8 cellular contexts compared by ENCODE assay signal in the genomic region with DNA sequence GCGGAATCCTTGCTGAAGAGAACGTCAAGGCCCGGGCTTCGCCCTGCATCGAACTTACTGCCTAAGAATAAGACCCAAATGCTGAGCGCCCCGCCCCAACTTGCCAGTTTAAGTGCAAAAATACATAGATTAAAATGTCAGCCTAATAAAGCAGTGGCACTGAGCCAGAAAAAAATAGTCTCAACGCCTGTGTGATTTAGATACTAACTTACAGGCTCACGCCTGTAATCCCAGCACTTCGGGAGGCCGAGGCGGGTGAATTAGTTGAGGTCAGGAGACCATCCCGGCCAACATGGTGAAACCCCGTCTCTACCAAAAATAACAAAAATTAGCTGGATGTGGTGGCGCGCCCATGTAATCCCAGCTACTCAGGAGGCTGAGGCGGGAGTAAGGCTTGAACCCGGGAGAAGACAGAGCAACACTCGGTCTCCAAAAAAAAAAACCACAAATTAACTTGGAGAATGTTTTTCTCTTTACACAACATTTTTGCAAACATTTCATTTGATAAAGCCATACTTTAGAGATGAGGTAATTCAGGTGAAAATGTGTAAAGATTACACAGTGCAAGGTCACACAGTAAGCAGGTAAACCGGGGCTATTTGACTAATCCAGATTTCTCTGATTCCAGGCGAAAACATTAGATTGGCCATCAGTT. TPM values are rescaled to one million over a fixed set of nuclear protein-coding genes. Genes with fewer than 3 reads are reported as not detected.
DNase-seq lines count a peak whose midpoint lies in the region; ATAC-seq and TF ChIP-seq lines count a peak whose summit lies in the region.

No MANE protein-coding gene starts in this region.

- H3K4me2 ChIP-seq in HCT116 (ENCODE audit: low read length): peak overlapping the region; percentile 88
- peak overlapping the region; percentile 88 for H3K4me2 ChIP-seq in skeletal muscle satellite cell (ENCODE audit: low read length)

- TF ChIP-seq CTCF in HCT116 (IDR thresholded peaks at IDR 0.05 in 2 of 3, conservative IDR thresholded peaks at IDR 0.05 in 1 of 3; ENCODE audit: borderline replicate concordance in 1 of 3, insufficient read depth in 1 of 3, low read depth in 2 of 3, low read length in 2 of 3) (no peak), right atrium auricular region (IDR thresholded peaks at IDR 0.05) (no peak)

- TSS peak; percentile 97 for BruUV-seq in HCT116 (replicated peaks; lab: Mats Ljungman, UMichigan)

- peak overlapping the region; percentile 91 for H3K27ac ChIP-seq in HCT116 (ENCODE audit: low read depth, low read length)
- H3K27ac ChIP-seq in right atrium auricular region: peak overlapping the region; percentile 92 to 97

- no peaks in the 10 kb centered on the region for H3K9me3 Mint-ChIP-seq in activated T-helper 2 cell treated with anti-CD3 and anti-CD28 coated beads, Interferon-gamma antibody, Interleukin-2, Interleukin-4, amounts not matched to agents 10 μg/mL and 5 μg/mL and 100 μg/mL, durations not matched to agents 14 hours and 24 hours and 36 hours

- intact Hi-C loops in HCT116 (cut with micrococcal nuclease): loop anchor here (5.0 to 10.0 kb wide), 2 partner anchors 271 to 353 kb away; partner anchors contain the start of gene PDCD6IP
- intact Hi-C loops in activated T-helper 2 cell treated with anti-CD3 and anti-CD28 coated beads, Interferon-gamma antibody, Interleukin-2, Interleukin-4, amounts not matched to agents 10 μg/mL and 5 μg/mL and 100 μg/mL, durations not matched to agents 14 hours and 24 hours and 36 hours (cut with micrococcal nuclease): loop anchor here (2.0 to 10.0 kb wide), 4 partner anchors 49 to 867 kb away; partner anchors contain the start of genes CCR4 and DYNC1LI1

- peak overlapping the region; percentile 85 for H3K9ac ChIP-seq in HCT116 (ENCODE audit: low read length)
- peak overlapping the region; percentile 88 for H3K9ac ChIP-seq in skeletal muscle satellite cell (ENCODE audit: low read depth, low read length)

- no peaks in the 10 kb centered on the region for H3K9me3 ChIP-seq in HCT116 (ENCODE audit: control insufficient read depth in 1 of 2, insufficient read depth in 1 of 2, low read depth in 1 of 2, low read length in 2 of 2)
- no peaks in the 10 kb centered on the region for H3K9me3 ChIP-seq in right atrium auricular region
- H3K9me3 ChIP-seq in skeletal muscle satellite cell (replicated peaks; ENCODE audit: low read length): no peaks in the 10 kb centered on the region

- peaks cover 15% of the 10 kb centered on the region for H3K36me3 Mint-ChIP-seq in activated T-helper 2 cell treated with anti-CD3 and anti-CD28 coated beads, Interferon-gamma antibody, Interleukin-2, Interleukin-4, amounts not matched to agents 10 μg/mL and 5 μg/mL and 100 μg/mL, durations not matched to agents 14 hours and 24 hours and 36 hours (ENCODE audit: low read depth)

- H3K4me1 Mint-ChIP-seq in activated T-helper 2 cell treated with anti-CD3 and anti-CD28 coated beads, Interferon-gamma antibody, Interleukin-2, Interleukin-4, amounts not matched to agents 10 μg/mL and 5 μg/mL and 100 μg/mL, durations not matched to agents 14 hours and 24 hours and 36 hours (ENCODE audit: low read depth): peaks cover 33% of the 10 kb centered on the region

- H3K36me3 ChIP-seq in HCT116 (ENCODE audit: control insufficient read depth in 1 of 2, insufficient read depth in 2 of 2, low read length in 2 of 2): no peaks in the 10 kb centered on the region
- no peaks in the 10 kb centered on the region for H3K36me3 ChIP-seq in right atrium auricular region
- no peaks in the 10 kb centered on the region for H3K36me3 ChIP-seq in skeletal muscle satellite cell (ENCODE audit: insufficient read depth, low read length)

- peaks cover 10% of the 10 kb centered on the region; the same call in 1 of the 2 replicates for H4K20me1 ChIP-seq in HCT116 (ENCODE audit: insufficient read depth)

- no peak for ATAC-seq in HCT116

- CTCF ChIA-PET in HCT116 (lab: Charles Lee): interaction anchor here (0.9 kb wide), 1 partner anchor 346 kb away, joined by 6 read pairs; no protein-coding TSS in a partner anchor

- H3K27me3 ChIP-seq in HCT116 (ENCODE audit: insufficient read depth, low read length): no peaks in the 10 kb centered on the region
- H3K27me3 ChIP-seq in right atrium auricular region: no peaks in the 10 kb centered on the region
- no peaks in the 10 kb centered on the region for H3K27me3 ChIP-seq in skeletal muscle satellite cell (ENCODE audit: control insufficient read depth, insufficient read depth, low read length)

- no peaks in the 10 kb centered on the region for H3K9me2 ChIP-seq in HCT116 (ENCODE audit: insufficient read depth)

- no peak for DNase-seq in HCT116 (ENCODE audit: low read depth, low spot score)
- DNase-seq in activated T-helper 2 cell treated with anti-CD3 and anti-CD28 coated beads, Interferon-gamma antibody, Interleukin-2, Interleukin-4, amounts not matched to agents 10 μg/mL and 5 μg/mL and 100 μg/mL, durations not matched to agents 14 hours and 24 hours and 36 hours (ENCODE audit: low spot score): no peak
- peak; percentile 78 for DNase-seq in right atrium auricular region (ENCODE audit: low spot score)
- no peak for DNase-seq in inferior parietal cortex (ENCODE audit: extremely low spot score)
- DNase-seq in epidermal melanocyte (ENCODE audit: insufficient read length, low spot score): no peak
- no peak for DNase-seq in NCI-H187 (lab: John Stamatoyannopoulos, UW)
- no peak for DNase-seq in stimulated activated CD4-positive, alpha-beta T cell treated with anti-CD3 and anti-CD28 coated beads, Interleukin-4, amount 100 ng/mL, for 24 hours

- peaks cover 21 to 28% of the 10 kb centered on the region in 2 experiments for H3K4me1 ChIP-seq in HCT116 (ENCODE audit: control insufficient read depth in 1 of 2, insufficient read depth in 2 of 2, low read length in 2 of 2)
- H3K4me1 ChIP-seq in right atrium auricular region: peaks cover 0 to 32% of the 10 kb centered on the region in 2 donors
- peaks cover 22% of the 10 kb centered on the region for H3K4me1 ChIP-seq in skeletal muscle satellite cell (ENCODE audit: control insufficient read depth, insufficient read depth, low read length)

- peak overlapping the region; percentile 100 for H3K4me3 Mint-ChIP-seq in activated T-helper 2 cell treated with anti-CD3 and anti-CD28 coated beads, Interferon-gamma antibody, Interleukin-2, Interleukin-4, amounts not matched to agents 10 μg/mL and 5 μg/mL and 100 μg/mL, durations not matched to agents 14 hours and 24 hours and 36 hours (ENCODE audit: low read depth)

- no peaks in the 10 kb centered on the region for H3K27me3 Mint-ChIP-seq in activated T-helper 2 cell treated with anti-CD3 and anti-CD28 coated beads, Interferon-gamma antibody, Interleukin-2, Interleukin-4, amounts not matched to agents 10 μg/mL and 5 μg/mL and 100 μg/mL, durations not matched to agents 14 hours and 24 hours and 36 hours (ENCODE audit: low read depth)

- peak overlapping the region; percentile 100 for H3K27ac Mint-ChIP-seq in activated T-helper 2 cell treated with anti-CD3 and anti-CD28 coated beads, Interferon-gamma antibody, Interleukin-2, Interleukin-4, amounts not matched to agents 10 μg/mL and 5 μg/mL and 100 μg/mL, durations not matched to agents 14 hours and 24 hours and 36 hours

- POLR2A ChIA-PET in HCT116 (lab: Charles Lee): interaction anchor here (0.8 to 1.6 kb wide), 8 partner anchors 12 to 357 kb away, joined by 3 to 9 read pairs (median 4); partner anchors contain the start of gene PDCD6IP

- TF ChIP-seq POLR2A in HCT116 (IDR thresholded peaks at IDR 0.05; ENCODE audit: borderline replicate concordance, extremely low read depth, insufficient read depth, insufficient read length): no peak

- RAD21 ChIA-PET in HCT116 (lab: Charles Lee; ENCODE audit: low non-redundant PET in 1 of 2, low total read pairs in 2 of 2, uncharacterized antibody in 2 of 2, unreplicated experiment in 2 of 2): no interaction called here

- H3K79me2 ChIP-seq in HCT116 (ENCODE audit: insufficient read depth, low read length): peaks cover 33% of the 10 kb centered on the region

- peak overlapping the region; percentile 78 to 91 for H3K4me3 ChIP-seq in HCT116 (replicated peaks in 1 of 2; ENCODE audit: low read depth in 1 of 2, low read length in 2 of 2)
- H3K4me3 ChIP-seq in right atrium auricular region: peak overlapping the region; percentile 60 to 92
- H3K4me3 ChIP-seq in skeletal muscle satellite cell (ENCODE audit: low read length): peak overlapping the region; percentile 73

- TF ChIP-seq RAD21 in HCT116 (IDR thresholded peaks at IDR 0.05; ENCODE audit: low read depth): no peak

- H2AFZ ChIP-seq in HCT116 (ENCODE audit: low read depth, low read length, poor library complexity, severe bottlenecking): peak overlapping the region; percentile 73

TF ChIP-seq in HCT116, 20 proteins besides CTCF, POLR2A, EP300 and RAD21 (continues in another document):
- TF ChIP-seq, protein P1, sequence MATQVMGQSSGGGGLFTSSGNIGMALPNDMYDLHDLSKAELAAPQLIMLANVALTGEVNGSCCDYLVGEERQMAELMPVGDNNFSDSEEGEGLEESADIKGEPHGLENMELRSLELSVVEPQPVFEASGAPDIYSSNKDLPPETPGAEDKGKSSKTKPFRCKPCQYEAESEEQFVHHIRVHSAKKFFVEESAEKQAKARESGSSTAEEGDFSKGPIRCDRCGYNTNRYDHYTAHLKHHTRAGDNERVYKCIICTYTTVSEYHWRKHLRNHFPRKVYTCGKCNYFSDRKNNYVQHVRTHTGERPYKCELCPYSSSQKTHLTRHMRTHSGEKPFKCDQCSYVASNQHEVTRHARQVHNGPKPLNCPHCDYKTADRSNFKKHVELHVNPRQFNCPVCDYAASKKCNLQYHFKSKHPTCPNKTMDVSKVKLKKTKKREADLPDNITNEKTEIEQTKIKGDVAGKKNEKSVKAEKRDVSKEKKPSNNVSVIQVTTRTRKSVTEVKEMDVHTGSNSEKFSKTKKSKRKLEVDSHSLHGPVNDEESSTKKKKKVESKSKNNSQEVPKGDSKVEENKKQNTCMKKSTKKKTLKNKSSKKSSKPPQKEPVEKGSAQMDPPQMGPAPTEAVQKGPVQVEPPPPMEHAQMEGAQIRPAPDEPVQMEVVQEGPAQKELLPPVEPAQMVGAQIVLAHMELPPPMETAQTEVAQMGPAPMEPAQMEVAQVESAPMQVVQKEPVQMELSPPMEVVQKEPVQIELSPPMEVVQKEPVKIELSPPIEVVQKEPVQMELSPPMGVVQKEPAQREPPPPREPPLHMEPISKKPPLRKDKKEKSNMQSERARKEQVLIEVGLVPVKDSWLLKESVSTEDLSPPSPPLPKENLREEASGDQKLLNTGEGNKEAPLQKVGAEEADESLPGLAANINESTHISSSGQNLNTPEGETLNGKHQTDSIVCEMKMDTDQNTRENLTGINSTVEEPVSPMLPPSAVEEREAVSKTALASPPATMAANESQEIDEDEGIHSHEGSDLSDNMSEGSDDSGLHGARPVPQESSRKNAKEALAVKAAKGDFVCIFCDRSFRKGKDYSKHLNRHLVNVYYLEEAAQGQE (IDR thresholded peaks at IDR 0.05; ENCODE audit: low read depth): no peak

RNA-seq across cellular contexts. Expression of gene UBP1, which starts 1.2 kb away (rescaled TPM):
- 69.5 TPM for total RNA-seq in HCT116 (2021; ENCODE audit: unreplicated experiment)
- polyA plus RNA-seq in HCT116 (2012): 35.2 and 42.6 TPM in 2 replicates
- total RNA-seq in activated T-helper 2 cell treated with anti-CD3 and anti-CD28 coated beads, Interferon-gamma antibody, Interleukin-2, Interleukin-4, amounts not matched to agents 10 μg/mL and 5 μg/mL and 100 μg/mL, durations not matched to agents 14 hours and 24 hours and 36 hours: 59.2 and 63.8 TPM in 2 replicates
- 10 to 100 TPM; 41.5 to 53.9 TPM for total RNA-seq in right atrium auricular region
- 40.4 and 53.2 TPM in 2 replicates for total RNA-seq in skeletal muscle satellite cell (2012; rRNA removed)
